Comparison of ENCODE assay signal across 1 cellular context in genomic region chr9:117415584-117415937, GRCh38.
TF ChIP-seq lines count a peak whose summit lies in the region.

No MANE protein-coding gene starts in this region.

TF ChIP-seq in SK-N-SH, 30 proteins besides CTCF, POLR2A, EP300 and RAD21 (continued from another document):
- TF ChIP-seq REST (IDR thresholded peaks at IDR 0.05; ENCODE audit: low read depth, low read length) (no peak), TAF1 (IDR thresholded peaks at IDR 0.05; ENCODE audit: borderline replicate concordance, low read depth, low read length) (no peak), NFIC (IDR thresholded peaks at IDR 0.05; ENCODE audit: borderline replicate concordance) (no peak), IRF3 (IDR thresholded peaks at IDR 0.05; ENCODE audit: low read depth, low read length) (no peak), MEF2A (IDR thresholded peaks at IDR 0.05; ENCODE audit: borderline replicate concordance, low read depth) (no peak), MXI1 (IDR thresholded peaks at IDR 0.05; ENCODE audit: low read depth, low read length) (no peak), RXRA (IDR thresholded peaks at IDR 0.05; ENCODE audit: borderline replicate concordance, low read depth) (no peak), MAX (IDR thresholded peaks at IDR 0.05; ENCODE audit: low read depth) (no peak)
TF ChIP-seq in SK-N-SH: peak in this region for 0.
